Comparison of ENCODE assay signal across 8 cellular contexts in genomic region chr14:35046048-35046750, GRCh38. TPM values are rescaled to one million over a fixed set of nuclear protein-coding genes. Genes with fewer than 3 reads are reported as not detected.
A peak's percentile ranks its signal among the peaks of the same experiment; 100 is the strongest.
DNase-seq lines count a peak whose midpoint lies in the region; ATAC-seq, FAIRE-seq and TF ChIP-seq lines count a peak whose summit lies in the region.

Gene FAM177A1, plus strand, starts transcription at chr14:35046272. Its CDS starts 192 bp downstream, at chr14:35046464.

- peak within 1 kb of the TSS; percentile 91 for H3K4me3 Mint-ChIP-seq in T-helper 2 cell treated with Interferon-gamma antibody and Interleukin-4, amounts not matched to agents 5 μg/mL and 100 μg/mL, for 36 hours

- no peaks in the 10 kb centered on the region for H3K36me3 ChIP-seq in ascending aorta

- H3K27ac ChIP-seq in ascending aorta (peak within 1 kb of the TSS; percentile 99), right cardiac atrium (ENCODE audit: low read length) (peak within 1 kb of the TSS; percentile 93)

- H3K27me3 ChIP-seq in ascending aorta: no peaks in the 10 kb centered on the region
- H3K27me3 ChIP-seq in right cardiac atrium (ENCODE audit: control insufficient read depth, insufficient read depth): no peaks in the 10 kb centered on the region

- H3K9me3 Mint-ChIP-seq in T-helper 2 cell treated with Interferon-gamma antibody and Interleukin-4, amounts not matched to agents 5 μg/mL and 100 μg/mL, for 36 hours: no peaks in the 10 kb centered on the region

- H3K27ac Mint-ChIP-seq in T-helper 2 cell treated with Interferon-gamma antibody and Interleukin-4, amounts not matched to agents 5 μg/mL and 100 μg/mL, for 36 hours: peak within 1 kb of the TSS; percentile 98

- DNase-seq in NCI-H2029 (lab: John Stamatoyannopoulos, UW) (peak; percentile 100), ascending aorta (ENCODE audit: low spot score in 2 of 2) (peak; percentile 97 to 100), right cardiac atrium (peak; percentile 99 to 100 (median 99)), pulmonary artery endothelial cell (ENCODE audit: low read depth, low spot score) (peak; percentile 90), urothelium cell line (ENCODE audit: low spot score) (peak; percentile 98)
- DNase-seq in T-helper 2 cell treated with Interferon-gamma antibody and Interleukin-4, amounts not matched to agents 5 μg/mL and 100 μg/mL, for 36 hours (ENCODE audit: low spot score): peak; percentile 97

- no peak for TF ChIP-seq CTCF in ascending aorta (IDR thresholded peaks at IDR 0.05)

- WGBS in right cardiac atrium: under 1% methylated on average over 77 of the region's 77 CpGs

- intact Hi-C loops in ascending aorta (cut with DNase I) (loop anchor here (1.0 to 10.0 kb wide), 8 partner anchors 64 to 779 kb away; partner anchors contain the start of genes BRMS1L, CFL2, NFKBIA and PRORP), right cardiac atrium (cut with DNase I) (no loop called here)

- H3K4me3 ChIP-seq in ascending aorta (peak within 1 kb of the TSS; percentile 81 to 89), right cardiac atrium (ENCODE audit: low read length) (peak within 1 kb of the TSS; percentile 71)

- peak; percentile 75 for FAIRE-seq in urothelium cell line (lab: Jason Lieb, UNC)

- peaks cover 12% of the 10 kb centered on the region for H3K36me3 Mint-ChIP-seq in T-helper 2 cell treated with Interferon-gamma antibody and Interleukin-4, amounts not matched to agents 5 μg/mL and 100 μg/mL, for 36 hours (ENCODE audit: low read depth)

- H3K9me3 ChIP-seq in ascending aorta (no peaks in the 10 kb centered on the region), right cardiac atrium (ENCODE audit: control insufficient read depth, low read length) (no peaks in the 10 kb centered on the region)

- H3K4me1 ChIP-seq in ascending aorta (peaks cover 0 to 14% of the 10 kb centered on the region in 2 donors), right cardiac atrium (ENCODE audit: control insufficient read depth, insufficient read depth, low read length) (no peaks in the 10 kb centered on the region)

- no peaks in the 10 kb centered on the region for H3K27me3 Mint-ChIP-seq in T-helper 2 cell treated with Interferon-gamma antibody and Interleukin-4, amounts not matched to agents 5 μg/mL and 100 μg/mL, for 36 hours (ENCODE audit: low read depth)

- ATAC-seq in GM18508 (IDR thresholded peaks at IDR 0.05; ENCODE audit: insufficient read depth, unreplicated experiment): peak; percentile 74
- peak; percentile 93 for ATAC-seq in HG02981 (IDR thresholded peaks at IDR 0.05; ENCODE audit: unreplicated experiment)
- ATAC-seq in right cardiac atrium: peak; percentile 99

- peaks cover 22% of the 10 kb centered on the region for H3K4me1 Mint-ChIP-seq in T-helper 2 cell treated with Interferon-gamma antibody and Interleukin-4, amounts not matched to agents 5 μg/mL and 100 μg/mL, for 36 hours (ENCODE audit: low read depth)

RNA-seq across cellular contexts. Expression of gene FAM177A1, which starts in this region (rescaled TPM):
- total RNA-seq in ascending aorta: 35.1 TPM
- total RNA-seq in right cardiac atrium: 10 to 100 TPM; 54.2 to 86.2 (median 66.2) TPM
- polyA plus RNA-seq in right cardiac atrium: 54.1 TPM
- 37.9 and 54.3 TPM in 2 replicates for total RNA-seq in pulmonary artery endothelial cell

Comparison
In these comparisons a context has a peak if more than half of its experiments do, and no peak if none do; other contexts are left out.
1. Peak in every context shown above with its lines: DNase-seq, ATAC-seq, H3K4me3 ChIP-seq and H3K27ac ChIP-seq.